Comparison of ENCODE assay signal across 9 cellular contexts in genomic region chr16:1474471-1474795, GRCh38. TPM values are rescaled to one million over a fixed set of nuclear protein-coding genes. Genes with fewer than 3 reads are reported as not detected.
DNase-seq lines count a peak whose midpoint lies in the region; ATAC-seq, FAIRE-seq and TF ChIP-seq lines count a peak whose summit lies in the region.
"Had no signal": no experiment of that assay in that cellular context is flagged by ENCODE, and none has a peak within 500 bp of the region (broad histone marks: within the 10 kb centered on the region; RNA-seq: fewer than 3 reads in every experiment).

No MANE protein-coding gene starts in this region.

- DNase-seq in activated naive CD4-positive, alpha-beta T cell treated with anti-CD3 and anti-CD28 coated beads, Interleukin-2, amount 50 U/mL, for 72 hours (ENCODE audit: low spot score in 2 of 2) = no peak
- DNase-seq in kidney (no peak), testis (no peak), glomerular visceral epithelial cell (ENCODE audit: extremely low spot score) (no peak)
- DNase-seq in effector CD4-positive, alpha-beta T cell = no peak

- H3K27me3 ChIP-seq in testis = no peaks in the 10 kb centered on the region

- intact Hi-C loops in kidney (cut with DNase I) (no loop called here), testis (cut with DNase I; ENCODE audit: low total_unique reads) (no loop called here)

- ATAC-seq in GM18502 (IDR thresholded peaks at IDR 0.05; ENCODE audit: poor library complexity, unreplicated experiment) (peak; percentile 36), HG02840 (IDR thresholded peaks at IDR 0.05; ENCODE audit: low FRiP score, unreplicated experiment) (peak; percentile 16), GM21786 (IDR thresholded peaks at IDR 0.05; ENCODE audit: unreplicated experiment) (no peak)
- ATAC-seq in activated naive CD4-positive, alpha-beta T cell treated with anti-CD3 and anti-CD28 coated beads, Interleukin-2, amount 50 U/mL, for 72 hours = peak in 1 of 2 donors; percentile 62

- H3K4me1 ChIP-seq in kidney (ENCODE audit: control insufficient read depth in 1 of 2, insufficient read depth in 1 of 2, low read depth in 1 of 2, low read length in 2 of 2) (peaks cover 0 to 30% of the 10 kb centered on the region in 2 donors), testis (peaks cover 14% of the 10 kb centered on the region)

- peak overlapping the region; percentile 74 to 85 for H3K27ac ChIP-seq in kidney (ENCODE audit: low read depth in 2 of 2, low read length in 2 of 2)
- H3K27ac ChIP-seq in testis = peak overlapping the region; percentile 87 to 93

- H3K36me3 ChIP-seq in kidney (ENCODE audit: control insufficient read depth in 1 of 2, insufficient read depth in 2 of 2, low read length in 2 of 2) (no peaks in the 10 kb centered on the region), testis (ENCODE audit: low read depth, missing control alignments) (no peaks in the 10 kb centered on the region)

- H3K9ac ChIP-seq in kidney (ENCODE audit: low read length in 2 of 2) = peak overlapping the region; percentile 63 to 90

- no peaks in the 10 kb centered on the region for H3K9me3 Mint-ChIP-seq in activated naive CD4-positive, alpha-beta T cell treated with anti-CD3 and anti-CD28 coated beads, Interleukin-2, amount 50 U/mL, for 72 hours

- no peak for TF ChIP-seq POLR2A in testis (IDR thresholded peaks at IDR 0.05)

- H3K9me3 ChIP-seq in kidney (ENCODE audit: control insufficient read depth in 1 of 2, low read length in 2 of 2) (no peaks in the 10 kb centered on the region), testis (no peaks in the 10 kb centered on the region)

- WGBS in testis, 2 donors = 0 to 1% methylated on average over 12 to 25 of the region's 43 CpGs

- peak overlapping the region; percentile 47 to 66 for H3K27ac Mint-ChIP-seq in activated naive CD4-positive, alpha-beta T cell treated with anti-CD3 and anti-CD28 coated beads, Interleukin-2, amount 50 U/mL, for 72 hours

- TF ChIP-seq CTCF in kidney (IDR thresholded peaks at IDR 0.05; ENCODE audit: borderline replicate concordance, extremely low read depth, insufficient read depth) = no peak
- TF ChIP-seq CTCF in testis (IDR thresholded peaks at IDR 0.05) = no peak

- H3K36me3 Mint-ChIP-seq in activated naive CD4-positive, alpha-beta T cell treated with anti-CD3 and anti-CD28 coated beads, Interleukin-2, amount 50 U/mL, for 72 hours = no peaks in the 10 kb centered on the region

- no peak for FAIRE-seq in kidney (lab: Jason Lieb, UNC)

- H3K4me3 ChIP-seq in kidney (ENCODE audit: low read length in 2 of 2) (peak overlapping the region; percentile 80 to 91), testis (peak overlapping the region; percentile 88 to 89)

RNA-seq across cellular contexts. Expression of gene CLCN7, which starts 0.4 kb away (rescaled TPM):
- total RNA-seq in activated naive CD4-positive, alpha-beta T cell treated with anti-CD3 and anti-CD28 coated beads, Interleukin-2, amount 50 U/mL, for 72 hours = 100 to 1,000 TPM in 1 of 2 donors, 10 to 100 TPM in 1; 43.2 to 138 TPM
- total RNA-seq in kidney (92.5 TPM), testis (100 to 1,000 TPM; 152 to 160 TPM)
- polyA plus RNA-seq in kidney (ENCODE audit: insufficient read depth, low read depth, low replicate concordance) (38.9 TPM), testis (ENCODE audit: insufficient read depth, low read depth, low replicate concordance) (79.6 TPM)

RNA-seq across cellular contexts. Expression of gene PTX4, which starts 14.3 kb away (rescaled TPM):
- not detected for total RNA-seq in activated naive CD4-positive, alpha-beta T cell treated with anti-CD3 and anti-CD28 coated beads, Interleukin-2, amount 50 U/mL, for 72 hours
- not detected for total RNA-seq in kidney
- polyA plus RNA-seq in kidney (ENCODE audit: insufficient read depth, low read depth, low replicate concordance) = not detected
- 1 to 10 TPM; 1.7 to 3.4 TPM for total RNA-seq in testis
- polyA plus RNA-seq in testis (ENCODE audit: insufficient read depth, low read depth, low replicate concordance) = 1.3 TPM
- total RNA-seq: activated CD8-positive, alpha-beta memory T cell treated with anti-CD3 and anti-CD28 coated beads for 36 hours had no signal

RNA-seq across cellular contexts. Expression of gene TELO2, which starts 18.7 kb away (rescaled TPM):
- total RNA-seq in activated naive CD4-positive, alpha-beta T cell treated with anti-CD3 and anti-CD28 coated beads, Interleukin-2, amount 50 U/mL, for 72 hours = 10 to 100 TPM; 53.4 to 94.9 TPM
- total RNA-seq in kidney (37.4 TPM), testis (10 to 100 TPM; 45.2 to 46.0 TPM)
- polyA plus RNA-seq in kidney (ENCODE audit: insufficient read depth, low read depth, low replicate concordance) (27.7 TPM), testis (ENCODE audit: insufficient read depth, low read depth, low replicate concordance) (25.7 TPM)

RNA-seq across cellular contexts. Expression of gene CCDC154, which starts 30.1 kb away (rescaled TPM):
- 1 to 10 TPM; 2.6 to 3.6 TPM for total RNA-seq in activated naive CD4-positive, alpha-beta T cell treated with anti-CD3 and anti-CD28 coated beads, Interleukin-2, amount 50 U/mL, for 72 hours
- total RNA-seq in kidney (2.8 TPM), testis (10 to 100 TPM in 1 of 2 donors, 1 to 10 TPM in 1; 7.6 to 18.0 TPM)
- polyA plus RNA-seq in kidney (ENCODE audit: insufficient read depth, low read depth, low replicate concordance) (1.8 TPM), testis (ENCODE audit: insufficient read depth, low read depth, low replicate concordance) (14.8 TPM)

RNA-seq across cellular contexts. Expression of gene PERCC1, which starts 43.6 kb away (rescaled TPM):
- total RNA-seq in activated naive CD4-positive, alpha-beta T cell treated with anti-CD3 and anti-CD28 coated beads, Interleukin-2, amount 50 U/mL, for 72 hours = under 1 TPM in 1 of 2 donors, not detected in 1; 0.27 TPM
- total RNA-seq in kidney (not detected), testis (under 1 TPM; 0.31 to 0.71 TPM)
- polyA plus RNA-seq in kidney (ENCODE audit: insufficient read depth, low read depth, low replicate concordance) (not detected), testis (ENCODE audit: insufficient read depth, low read depth, low replicate concordance) (not detected)
